ENCODE assay signal across 1 cellular context in the genomic region with DNA sequence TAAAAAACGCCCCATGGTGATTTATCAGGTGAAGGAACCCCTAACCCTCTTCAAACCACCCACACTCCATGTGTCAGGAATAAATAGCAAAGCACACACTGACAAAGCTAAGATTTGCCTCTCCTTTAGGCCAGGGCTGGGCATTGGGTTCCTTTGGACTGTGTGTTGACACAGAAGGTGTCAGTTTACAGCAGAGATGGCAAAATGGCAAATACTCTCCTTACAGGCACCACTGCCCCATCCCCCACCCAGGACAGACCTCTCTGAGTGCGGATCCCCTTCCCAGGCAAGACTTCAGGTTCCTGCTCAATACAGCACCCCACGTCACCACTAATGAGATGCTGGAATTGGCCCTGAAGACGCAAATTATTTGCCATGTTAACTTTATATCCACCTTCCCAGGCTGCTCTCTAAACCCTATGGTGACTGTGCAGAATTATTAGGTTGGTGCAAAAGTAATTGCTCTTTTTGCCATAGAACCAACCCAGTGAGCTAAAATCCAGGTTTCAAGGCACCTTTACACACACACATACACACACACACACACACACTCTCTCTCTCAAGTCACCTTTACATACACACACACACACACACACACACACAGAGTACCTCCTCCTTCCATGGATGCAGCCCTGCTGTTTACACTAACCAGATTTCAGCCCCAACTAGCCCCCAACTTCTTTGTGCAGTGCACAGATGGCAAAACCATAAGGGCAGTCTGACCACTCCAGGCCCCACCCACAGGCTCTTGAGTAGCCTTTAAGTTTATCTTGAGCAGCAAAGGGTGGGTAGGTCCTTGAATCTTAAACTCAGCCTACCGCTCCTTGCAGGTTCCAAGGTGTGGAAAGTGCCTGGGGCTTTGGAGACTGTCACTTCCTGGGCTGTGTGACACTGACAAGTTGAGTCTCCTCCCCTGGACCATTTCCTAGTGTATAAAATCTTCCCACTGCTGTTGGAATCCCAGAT.
TF ChIP-seq lines count a peak whose summit lies in the region.

No MANE protein-coding gene starts in this region.

TF ChIP-seq in WTC11, 78 proteins besides CTCF, POLR2A, EP300 and RAD21 (continued from another document):
- TF ChIP-seq NFATC4 (CRISPR knock-in tag; IDR thresholded peaks at IDR 0.05) (no peak), ZNF121 (CRISPR knock-in tag; IDR thresholded peaks at IDR 0.05) (no peak), EMX1 (CRISPR knock-in tag; IDR thresholded peaks at IDR 0.05) (no peak), ATF1 (CRISPR knock-in tag; IDR thresholded peaks at IDR 0.05) (no peak), ESRRA (CRISPR knock-in tag; IDR thresholded peaks at IDR 0.05; ENCODE audit: borderline replicate concordance) (no peak)
- TF ChIP-seq, protein P1, sequence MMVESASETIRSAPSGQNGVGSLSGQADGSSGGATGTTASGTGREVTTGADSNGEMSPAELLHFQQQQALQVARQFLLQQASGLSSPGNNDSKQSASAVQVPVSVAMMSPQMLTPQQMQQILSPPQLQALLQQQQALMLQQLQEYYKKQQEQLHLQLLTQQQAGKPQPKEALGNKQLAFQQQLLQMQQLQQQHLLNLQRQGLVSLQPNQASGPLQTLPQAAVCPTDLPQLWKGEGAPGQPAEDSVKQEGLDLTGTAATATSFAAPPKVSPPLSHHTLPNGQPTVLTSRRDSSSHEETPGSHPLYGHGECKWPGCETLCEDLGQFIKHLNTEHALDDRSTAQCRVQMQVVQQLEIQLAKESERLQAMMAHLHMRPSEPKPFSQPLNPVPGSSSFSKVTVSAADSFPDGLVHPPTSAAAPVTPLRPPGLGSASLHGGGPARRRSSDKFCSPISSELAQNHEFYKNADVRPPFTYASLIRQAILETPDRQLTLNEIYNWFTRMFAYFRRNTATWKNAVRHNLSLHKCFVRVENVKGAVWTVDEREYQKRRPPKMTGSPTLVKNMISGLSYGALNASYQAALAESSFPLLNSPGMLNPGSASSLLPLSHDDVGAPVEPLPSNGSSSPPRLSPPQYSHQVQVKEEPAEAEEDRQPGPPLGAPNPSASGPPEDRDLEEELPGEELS (CRISPR knock-in tag; IDR thresholded peaks at IDR 0.05): no peak
